In genomic region chr13:100645382-100645781, GRCh38 we compare ENCODE assay signal across 1 cellular context.
TF ChIP-seq lines count a peak whose summit lies in the region.

No MANE protein-coding gene starts in this region.

TF ChIP-seq in GM23338, 12 proteins besides CTCF, POLR2A, EP300 and RAD21 (continued from another document):
- no peak for TF ChIP-seq ZNF462 (CRISPR knock-in tag; IDR thresholded peaks at IDR 0.05)
- TF ChIP-seq ZNF331 (CRISPR knock-in tag; IDR thresholded peaks at IDR 0.05; ENCODE audit: low read depth): no peak
- TF ChIP-seq ETS1 (IDR thresholded peaks at IDR 0.05): no peak
- TF ChIP-seq EZH2 (IDR thresholded peaks at IDR 0.05; ENCODE audit: low read depth, unreplicated experiment): no peak
- no peak for TF ChIP-seq REST (IDR thresholded peaks at IDR 0.05; ENCODE audit: unreplicated experiment)
- TF ChIP-seq NANOG (IDR thresholded peaks at IDR 0.05; ENCODE audit: borderline replicate concordance): no peak
- TF ChIP-seq CREB1 (CRISPR knock-in tag; IDR thresholded peaks at IDR 0.05; ENCODE audit: low read depth): no peak
- TF ChIP-seq JUNB (IDR thresholded peaks at IDR 0.05; ENCODE audit: unreplicated experiment): no peak
